9 cellular contexts compared by ENCODE assay signal in genomic region chr16:15509593-15510520, GRCh38.
DNase-seq lines count a peak whose midpoint lies in the region; ATAC-seq and TF ChIP-seq lines count a peak whose summit lies in the region.
"Had no signal": no experiment of that assay in that cellular context is flagged by ENCODE, and none has a peak within 500 bp of the region (broad histone marks: within the 10 kb centered on the region; RNA-seq: fewer than 3 reads in every experiment).

No MANE protein-coding gene starts in this region.

- intact Hi-C loops in CD4-positive, alpha-beta T cell (cut with DNase I, micrococcal nuclease), result no loop called here

- no peak overlapping the region for H3K27ac ChIP-seq in CD4-positive, alpha-beta T cell (ENCODE audit: low read depth, low read length)
- H3K27ac ChIP-seq in caudate nucleus (ENCODE audit: low read depth, low read length), result no peak overlapping the region
- H3K27ac ChIP-seq: uterus had no signal

- peaks cover 30% of the 10 kb centered on the region for H3K4me1 ChIP-seq in iPS-15b (ENCODE audit: control insufficient read depth, insufficient read depth, low read length)

- ATAC-seq in CD4-positive, alpha-beta T cell (ENCODE audit: poor library complexity), result peak; percentile 74
- ATAC-seq in activated CD8-positive, alpha-beta T cell treated with anti-CD3 and anti-CD28 coated beads, Interleukin-2, amount 10 ng/mL, durations not matched to agents 7 days and 5 days, result peak; percentile 75
- ATAC-seq in HG02763 (IDR thresholded peaks at IDR 0.05; ENCODE audit: unreplicated experiment), result no peak

- peak overlapping the region; percentile 18 for H3K4me3 ChIP-seq in iPS-15b (ENCODE audit: low read depth, low read length)
- H3K4me3 ChIP-seq: uterus had no signal

- no peaks in the 10 kb centered on the region for H3K36me3 Mint-ChIP-seq in CD4-positive, alpha-beta T cell (ENCODE audit: low read depth)
- H3K36me3 Mint-ChIP-seq in activated CD8-positive, alpha-beta T cell treated with anti-CD3 and anti-CD28 coated beads, Interleukin-2, amount 10 ng/mL, durations not matched to agents 7 days and 5 days (ENCODE audit: low read depth), result no peaks in the 10 kb centered on the region

- no peak for TF ChIP-seq CTCF in CD4-positive, alpha-beta T cell (IDR thresholded peaks at IDR 0.05)

- H3K9me3 Mint-ChIP-seq in CD4-positive, alpha-beta T cell, result no peaks in the 10 kb centered on the region
- no peaks in the 10 kb centered on the region for H3K9me3 Mint-ChIP-seq in activated CD8-positive, alpha-beta T cell treated with anti-CD3 and anti-CD28 coated beads, Interleukin-2, amount 10 ng/mL, durations not matched to agents 7 days and 5 days (ENCODE audit: insufficient read depth)

- peak overlapping the region; percentile 71 for H3K27ac Mint-ChIP-seq in CD4-positive, alpha-beta T cell
- H3K27ac Mint-ChIP-seq in activated CD8-positive, alpha-beta T cell treated with anti-CD3 and anti-CD28 coated beads, Interleukin-2, amount 10 ng/mL, durations not matched to agents 7 days and 5 days, result peak overlapping the region; percentile 82

- H3K27me3 Mint-ChIP-seq in CD4-positive, alpha-beta T cell, result peaks cover 5% of the 10 kb centered on the region
- H3K27me3 Mint-ChIP-seq in activated CD8-positive, alpha-beta T cell treated with anti-CD3 and anti-CD28 coated beads, Interleukin-2, amount 10 ng/mL, durations not matched to agents 7 days and 5 days (ENCODE audit: low read depth), result peaks cover 7% of the 10 kb centered on the region

- peaks cover 18% of the 10 kb centered on the region for H3K4me1 Mint-ChIP-seq in CD4-positive, alpha-beta T cell (ENCODE audit: low read depth)
- H3K4me1 Mint-ChIP-seq in activated CD8-positive, alpha-beta T cell treated with anti-CD3 and anti-CD28 coated beads, Interleukin-2, amount 10 ng/mL, durations not matched to agents 7 days and 5 days (ENCODE audit: low read depth), result peaks cover 32% of the 10 kb centered on the region

- no peaks in the 10 kb centered on the region for H3K36me3 ChIP-seq in iPS-15b (ENCODE audit: control insufficient read depth, insufficient read depth, low read length)
- H3K36me3 ChIP-seq: uterus had no signal

- peak in 2 of 10 experiments; percentile 6 to 32 for DNase-seq in CD4-positive, alpha-beta T cell
- DNase-seq in HEK293T (ENCODE audit: extremely low spot score) (no peak), T1000 (lab: John Stamatoyannopoulos, UW) (no peak), caudate nucleus (lab: John Stamatoyannopoulos, UW) (no peak)
- peak; percentile 42 for DNase-seq in activated CD8-positive, alpha-beta T cell treated with anti-CD3 and anti-CD28 coated beads, Interleukin-2, amount 10 ng/mL, durations not matched to agents 7 days and 5 days
- DNase-seq in activated effector memory CD4-positive, alpha-beta T cell treated with anti-CD3 and anti-CD28 coated beads, Interleukin-2, amount 50 U/mL, for 16 hours, result no peak
- DNase-seq: uterus had no signal

- peak overlapping the region; percentile 12 for H3K9ac ChIP-seq in iPS-15b (ENCODE audit: low read depth, low read length)

- no peaks in the 10 kb centered on the region for H3K27me3 ChIP-seq in CD4-positive, alpha-beta T cell (ENCODE audit: control insufficient read depth, insufficient read depth, low read length)
- H3K27me3 ChIP-seq in iPS-15b (ENCODE audit: control insufficient read depth, insufficient read depth, low read length), result no peaks in the 10 kb centered on the region
- H3K27me3 ChIP-seq: uterus had no signal

- H3K4me3 Mint-ChIP-seq in CD4-positive, alpha-beta T cell, result no peak overlapping the region
- no peak overlapping the region for H3K4me3 Mint-ChIP-seq in activated CD8-positive, alpha-beta T cell treated with anti-CD3 and anti-CD28 coated beads, Interleukin-2, amount 10 ng/mL, durations not matched to agents 7 days and 5 days

- H3K9me3 ChIP-seq in CD4-positive, alpha-beta T cell (ENCODE audit: control insufficient read depth, low read length), result no peaks in the 10 kb centered on the region
- H3K9me3 ChIP-seq in iPS-15b (ENCODE audit: control insufficient read depth, insufficient read depth, low read length), result no peaks in the 10 kb centered on the region
- H3K9me3 ChIP-seq: uterus had no signal

- POLR2A ChIA-PET in CD4-positive, alpha-beta T cell (lab: Charles Lee), result no interaction called here
- POLR2A ChIA-PET in HEK293T (lab: Yijun Ruan, JAX), result no interaction called here
- POLR2A ChIA-PET in activated CD8-positive, alpha-beta T cell treated with anti-CD3 and anti-CD28 coated beads, Interleukin-2, amount 10 ng/mL, durations not matched to agents 7 days and 5 days (lab: Charles Lee), result interaction anchor here (0.6 to 1.1 kb wide), 2 partner anchors 133 to 498 kb away, joined by 5 read pairs; partner anchors contain the start of gene MARF1

- CTCF ChIA-PET in CD4-positive, alpha-beta T cell (lab: Charles Lee), result no interaction called here
- CTCF ChIA-PET in HEK293T (lab: Yijun Ruan, JAX), result interaction anchor here (0.7 kb wide), 1 partner anchor 102 kb away, joined by 4 read pairs; no protein-coding TSS in a partner anchor
- CTCF ChIA-PET in activated CD8-positive, alpha-beta T cell treated with anti-CD3 and anti-CD28 coated beads, Interleukin-2, amount 10 ng/mL, durations not matched to agents 7 days and 5 days (lab: Charles Lee), result interaction anchor here (0.7 to 2.4 kb wide), 5 partner anchors 10 to 133 kb away, joined by 3 to 9 read pairs (median 8); partner anchors contain the start of gene MARF1

TF ChIP-seq in HEK293T, 16 proteins besides CTCF, POLR2A, EP300 and RAD21:
- TF ChIP-seq BHLHE40 (IDR thresholded peaks at IDR 0.05; ENCODE audit: borderline replicate concordance) (no peak), ELF4 (IDR thresholded peaks at IDR 0.05) (peak; percentile 81)
